Comparison of ENCODE assay signal across 9 cellular contexts in the genomic region with DNA sequence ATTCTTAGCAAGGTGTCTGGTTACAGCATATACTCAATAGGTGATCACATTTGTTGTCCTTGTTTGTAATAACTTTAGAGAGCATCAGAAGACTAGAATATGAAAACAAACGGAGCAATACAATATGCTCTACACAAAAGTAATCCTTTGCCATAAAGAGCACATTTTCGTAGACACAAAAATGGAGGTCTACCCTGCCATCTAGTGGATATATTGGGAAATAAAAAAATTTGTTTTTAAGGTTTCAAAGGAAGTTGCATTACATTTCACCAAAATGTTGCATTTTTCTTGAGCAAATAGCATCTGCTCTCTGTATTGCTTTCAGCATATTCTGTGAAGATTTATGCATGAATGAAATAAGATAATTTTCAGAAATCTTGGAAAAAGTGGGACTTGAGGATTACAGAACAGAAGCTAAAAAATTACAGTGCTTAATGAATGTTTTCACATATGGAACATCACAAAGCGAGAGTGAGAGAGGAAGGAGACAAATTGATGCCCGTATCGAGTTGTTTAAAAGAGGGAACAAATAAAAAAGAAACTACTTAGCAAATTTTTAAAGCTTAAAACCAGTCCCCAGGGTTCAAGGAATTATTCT.
DNase-seq lines count a peak whose midpoint lies in the region; ATAC-seq, FAIRE-seq and TF ChIP-seq lines count a peak whose summit lies in the region.
"Had no signal": no experiment of that assay in that cellular context is flagged by ENCODE, and none has a peak within 500 bp of the region (broad histone marks: within the 10 kb centered on the region; RNA-seq: fewer than 3 reads in every experiment).

No MANE protein-coding gene starts in this region.

- 0% methylated on average over 5 of the region's 5 CpGs for WGBS in GM12878 (ENCODE audit: insufficient coverage, insufficient replicate concordance, low lambda C conversion rate, missing lambda C conversion rate)

- no peaks in the 10 kb centered on the region for H3K79me2 ChIP-seq in Loucy (ENCODE audit: insufficient read depth, low read length)
- H3K79me2 ChIP-seq in GM12878 (ENCODE audit: control insufficient read depth, insufficient read depth, low read length) = no peaks in the 10 kb centered on the region

- no peak for TF ChIP-seq POLR2A in GM12878 (IDR thresholded peaks at IDR 0.05; ENCODE audit: low read depth, low read length)

- H3K4me2 ChIP-seq in Loucy (ENCODE audit: low read depth, low read length, poor library complexity, severe bottlenecking) (no peak overlapping the region), GM12878 (ENCODE audit: control insufficient read depth, insufficient read depth) (no peak overlapping the region)

- H2AFZ ChIP-seq in Loucy (ENCODE audit: low read length) (peak overlapping the region; percentile 73; the same call in 1 of the 2 replicates), GM12878 (ENCODE audit: control insufficient read depth, low read depth, low read length) (no peak overlapping the region)

- no peak overlapping the region for H3K27ac Mint-ChIP-seq in activated T-cell treated with anti-CD3 and anti-CD28 coated beads, Interleukin-2, amount 50 U/mL, for 24 hours

- H3K4me3 Mint-ChIP-seq in activated T-cell treated with anti-CD3 and anti-CD28 coated beads, Interleukin-2, amount 50 U/mL, for 24 hours = no peak overlapping the region

- H3K36me3 ChIP-seq in Loucy (ENCODE audit: insufficient read depth, low read length) (no peaks in the 10 kb centered on the region), GM12878 (ENCODE audit: control insufficient read depth in 2 of 2, insufficient read depth in 2 of 2, low read length in 1 of 2) (no peaks in the 10 kb centered on the region)

- no peak overlapping the region for H3K9ac ChIP-seq in Loucy (ENCODE audit: low read depth, low read length, poor library complexity, severe bottlenecking)
- no peak overlapping the region for H3K9ac ChIP-seq in GM12878 (ENCODE audit: control insufficient read depth, insufficient read depth, low read length)

- H3K9me3 ChIP-seq in Loucy (ENCODE audit: insufficient read depth, low read depth, low read length) (no peaks in the 10 kb centered on the region), GM12878 (replicated peaks; ENCODE audit: control insufficient read depth, insufficient read depth, low read length) (no peaks in the 10 kb centered on the region)

- intact Hi-C loops in GM12878 (cut with micrococcal nuclease; ENCODE audit: unreplicated experiment) = loop anchor here (1.0 to 10.0 kb wide), 3 partner anchors 550 to 1220 kb away; a partner anchor contains a TSS

- H3K4me1 Mint-ChIP-seq in activated T-cell treated with anti-CD3 and anti-CD28 coated beads, Interleukin-2, amount 50 U/mL, for 24 hours (ENCODE audit: low read depth) = no peaks in the 10 kb centered on the region

- H3K4me3 ChIP-seq in AG10803 (ENCODE audit: low read length) (no peak overlapping the region), Loucy (ENCODE audit: low read length, poor library complexity, severe bottlenecking) (no peak overlapping the region), GM12878 (no peak overlapping the region)

- H3K36me3 Mint-ChIP-seq in activated T-cell treated with anti-CD3 and anti-CD28 coated beads, Interleukin-2, amount 50 U/mL, for 24 hours (ENCODE audit: low read depth) = no peaks in the 10 kb centered on the region

- peak; percentile 40 for DNase-seq in AG10803 (ENCODE audit: low read depth)
- DNase-seq in GM12878 (ENCODE audit: low read depth, low spot score) = no peak
- DNase-seq in left lobe of liver (ENCODE audit: low spot score) = no peak
- no peak for DNase-seq in GM19240 (ENCODE audit: insufficient read length, low spot score)
- DNase-seq in epidermal melanocyte (ENCODE audit: insufficient read length, low spot score) = no peak
- DNase-seq in activated T-cell treated with anti-CD3 and anti-CD28 coated beads, Interleukin-2, amount 50 U/mL, for 24 hours = no peak

- peak; percentile 44 for TF ChIP-seq RAD21 in GM12878 (IDR thresholded peaks at IDR 0.05; ENCODE audit: insufficient read depth, low read depth, low read length)

- H3F3A ChIP-seq in Loucy (ENCODE audit: low read depth) = peaks cover 4% of the 10 kb centered on the region; the same call in 1 of the 2 replicates

- in situ Hi-C loops in GM12878 (cut with MboI) = no loop called here

- CTCF ChIA-PET in GM12878 (lab: Yijun Ruan, JAX) = interaction anchor here (1.0 to 2.6 kb wide), 9 partner anchors 12 to 1221 kb away, joined by 3 to 19 read pairs (median 6); no protein-coding TSS in a partner anchor

- no peaks in the 10 kb centered on the region for H3K9me3 Mint-ChIP-seq in activated T-cell treated with anti-CD3 and anti-CD28 coated beads, Interleukin-2, amount 50 U/mL, for 24 hours

- ATAC-seq in GM18498 (IDR thresholded peaks at IDR 0.05; ENCODE audit: unreplicated experiment) (peak; percentile 56), GM12878 (peak; percentile 20; the same call in 1 of the 3 replicates), left lobe of liver (peak; percentile 72)

- no peaks in the 10 kb centered on the region for H4K20me1 ChIP-seq in Loucy (ENCODE audit: insufficient read depth, low read length, poor library complexity, severe bottlenecking)
- H4K20me1 ChIP-seq in GM12878 (ENCODE audit: control insufficient read depth, insufficient read depth) = no peaks in the 10 kb centered on the region

- no peaks in the 10 kb centered on the region for H3K9me2 ChIP-seq in Loucy (replicated peaks; ENCODE audit: low read depth, low read length)

- peak; percentile 75 for FAIRE-seq in GM12878 (lab: Jason Lieb, UNC)

- BruUV-seq in GM12878 (replicated peaks; lab: Mats Ljungman, UMichigan) = no TSS peak

- SMC1A ChIA-PET in GM12878 (lab: Charles Lee; ENCODE audit: uncharacterized antibody, unreplicated experiment) = interaction anchor here (0.6 to 1.7 kb wide), 5 partner anchors 119 to 1195 kb away, joined by 3 to 12 read pairs (median 3); no protein-coding TSS in a partner anchor

- RAD21 ChIA-PET in GM12878 (lab: Charles Lee; ENCODE audit: unreplicated experiment) = interaction anchor here (1.4 kb wide), 1 partner anchor 548 kb away, joined by 4 read pairs; no protein-coding TSS in a partner anchor

- H3K4me1 ChIP-seq in Loucy (ENCODE audit: insufficient read depth, low read length, poor library complexity, severe bottlenecking) = peaks cover 13% of the 10 kb centered on the region
- H3K4me1 ChIP-seq in GM12878 (ENCODE audit: control insufficient read depth, insufficient read depth, low read length) = no peaks in the 10 kb centered on the region

- H3K27me3 ChIP-seq in Loucy (ENCODE audit: insufficient read depth, low read length, poor library complexity, severe bottlenecking) (no peaks in the 10 kb centered on the region), GM12878 (replicated peaks in 1 of 2; ENCODE audit: control insufficient read depth in 2 of 2, insufficient read depth in 2 of 2, low read length in 1 of 2) (no peaks in the 10 kb centered on the region)

- no peak overlapping the region for H3K27ac ChIP-seq in GM12878 (ENCODE audit: control insufficient read depth, insufficient read depth)
- H3K27ac ChIP-seq: HL-60 had no signal

- H3K27me3 Mint-ChIP-seq in activated T-cell treated with anti-CD3 and anti-CD28 coated beads, Interleukin-2, amount 50 U/mL, for 24 hours = no peaks in the 10 kb centered on the region

- peak; percentile 70 for TF ChIP-seq CTCF in AG10803 (conservative IDR thresholded peaks at IDR 0.05; ENCODE audit: low read length)
- TF ChIP-seq CTCF in Loucy (conservative IDR thresholded peaks at IDR 0.05; ENCODE audit: low read length) = peak; percentile 69
- TF ChIP-seq CTCF in GM12878 (IDR thresholded peaks at IDR 0.05 in 2 of 3, conservative IDR thresholded peaks at IDR 0.05 in 1 of 3; ENCODE audit: control insufficient read depth in 2 of 3, extremely low read depth in 1 of 3, insufficient read depth in 1 of 3, low read depth in 3 of 3, low read length in 3 of 3) = peak in 2 of 3 experiments; percentile 51 to 53; a peak in 4 of 6 replicates

- TF ChIP-seq EP300 in GM12878 (IDR thresholded peaks at IDR 0.05; ENCODE audit: borderline replicate concordance in 1 of 2, control insufficient read depth in 1 of 2, low read depth in 2 of 2, low read length in 2 of 2) = no peak

- POLR2A ChIA-PET in GM12878 (lab: Charles Lee) = no interaction called here

TF ChIP-seq in GM12878, 131 proteins besides CTCF, POLR2A, EP300 and RAD21:
- no peak for TF ChIP-seq ZSCAN29 (IDR thresholded peaks at IDR 0.05)
- peak; percentile 31; the same call in 1 of the 2 replicates for TF ChIP-seq SMC3 (IDR thresholded peaks at IDR 0.05; ENCODE audit: borderline replicate concordance, low read length)
TF ChIP-seq in GM12878: peak in this region for 1.

Comparison
In these comparisons a context has a peak if more than half of its experiments do, and no peak if none do; other contexts are left out.
1. ATAC-seq: peak in every context shown above with its lines; median percentile 72 in left lobe of liver; 56 in GM18498; 20 in GM12878.